Comparison of ENCODE assay signal across 19 cellular contexts in genomic region chr2:224217962-224218347, GRCh38.
DNase-seq lines count a peak whose midpoint lies in the region; ATAC-seq, FAIRE-seq and TF ChIP-seq lines count a peak whose summit lies in the region.
"Had no signal": no experiment of that assay in that cellular context is flagged by ENCODE, and none has a peak within 500 bp of the region (broad histone marks: within the 10 kb centered on the region; RNA-seq: fewer than 3 reads in every experiment).

No MANE protein-coding gene starts in this region.

- no peak overlapping the region for H3K4me3 ChIP-seq in HUES6 (ENCODE audit: low read depth, low read length)
- no peak overlapping the region for H3K4me3 ChIP-seq in bronchial epithelial cell (ENCODE audit: low read depth, low read length)
- H3K4me3 ChIP-seq in hepatocyte = no peak overlapping the region
- H3K4me3 ChIP-seq: BLaER1, SJSA1, suprapubic skin had no signal

- H3K9me3 ChIP-seq in HUES6 (ENCODE audit: control insufficient read depth, insufficient read depth, low read depth, low read length) (peaks cover 5% of the 10 kb centered on the region; the same call in 1 of the 2 replicates), hepatocyte (ENCODE audit: low read depth) (no peaks in the 10 kb centered on the region)
- H3K9me3 ChIP-seq: BLaER1, SJSA1, suprapubic skin had no signal

- H3K36me3 ChIP-seq in HUES6 (ENCODE audit: control insufficient read depth, insufficient read depth, low read length) (no peaks in the 10 kb centered on the region; the same call in 1 of the 2 replicates), bronchial epithelial cell (ENCODE audit: control insufficient read depth, insufficient read depth, low read length) (no peaks in the 10 kb centered on the region), hepatocyte (replicated peaks; ENCODE audit: insufficient read depth, low read depth) (no peaks in the 10 kb centered on the region)
- H3K36me3 ChIP-seq: BLaER1, SJSA1, suprapubic skin had no signal

- TF ChIP-seq CTCF in bronchial epithelial cell (IDR thresholded peaks at IDR 0.05; ENCODE audit: insufficient read depth, low read length, severe bottlenecking) (no peak), hepatocyte (IDR thresholded peaks at IDR 0.05; ENCODE audit: poor library complexity) (no peak)

- 48% methylated on average over 3 of the region's 3 CpGs for WGBS in hepatocyte (ENCODE audit: low lambda C conversion rate, missing lambda C conversion rate)

- ATAC-seq in GM19351 (IDR thresholded peaks at IDR 0.05; ENCODE audit: unreplicated experiment) (no peak), HG02759 (IDR thresholded peaks at IDR 0.05; ENCODE audit: unreplicated experiment) (no peak)

- H3K4me1 ChIP-seq in HUES6 (ENCODE audit: control insufficient read depth, insufficient read depth, low read length) (peaks cover 53% of the 10 kb centered on the region), hepatocyte (ENCODE audit: insufficient read depth) (peaks cover 9% of the 10 kb centered on the region)
- H3K4me1 ChIP-seq: parathyroid adenoma, suprapubic skin had no signal

- H3K9me2 ChIP-seq in hepatocyte (replicated peaks; ENCODE audit: insufficient read depth) = no peaks in the 10 kb centered on the region

- H2AFZ ChIP-seq in hepatocyte = no peak overlapping the region
- H2AFZ ChIP-seq: parathyroid adenoma had no signal

- no peak for FAIRE-seq in bronchial epithelial cell (lab: Jason Lieb, UNC)
- FAIRE-seq: kidney had no signal

- H3K27me3 ChIP-seq in HUES6 (ENCODE audit: control insufficient read depth, insufficient read depth, low read length) (no peaks in the 10 kb centered on the region), bronchial epithelial cell (ENCODE audit: control insufficient read depth, insufficient read depth, low read length) (no peaks in the 10 kb centered on the region), hepatocyte (no peaks in the 10 kb centered on the region)
- H3K27me3 ChIP-seq: BLaER1, SJSA1, suprapubic skin had no signal

- DNase-seq in AG08396 (ENCODE audit: low spot score) = peak; percentile 19
- peak; percentile 36 for DNase-seq in bronchial epithelial cell (ENCODE audit: low read depth)
- DNase-seq in hepatocyte (ENCODE audit: low spot score) = peak; percentile 28
- DNase-seq in activated T-cell treated with anti-CD3 and anti-CD28 coated beads, Interleukin-2, amount 50 U/mL, for 48 hours = no peak
- no peak for DNase-seq in KBM-7
- DNase-seq: activated CD4-positive, alpha-beta T cell treated with anti-CD3 and anti-CD28 coated beads, Interleukin-2, amount 50 U/mL, for 4 hours; anterior cingulate cortex; DMS79 treated with DMSO at 0.1 percent for 48 hours; effector CD8-positive, alpha-beta T cell; glutamatergic neuron; kidney; NCI-H1048 had no signal

- H3K4me2 ChIP-seq in hepatocyte = no peak overlapping the region
- H3K4me2 ChIP-seq: BLaER1 had no signal

- no peak overlapping the region; the same call in 1 of the 2 replicates for H3K27ac ChIP-seq in HUES6 (ENCODE audit: low read depth, low read length)
- H3K27ac ChIP-seq in hepatocyte = peak overlapping the region; percentile 35
- H3K27ac ChIP-seq: BLaER1, parathyroid adenoma, SJSA1, suprapubic skin had no signal

- in situ Hi-C loops in KBM-7 (cut with MboI; ENCODE audit: low pct_unique_long_range_greater_than_20kb, low sequenced_read_pairs) = no loop called here

- no peaks in the 10 kb centered on the region for H3K79me2 ChIP-seq in hepatocyte
- H3K79me2 ChIP-seq: parathyroid adenoma had no signal

- H3K9ac ChIP-seq in HUES6 (ENCODE audit: low read length) = peak overlapping the region; percentile 29
- H3K9ac ChIP-seq: BLaER1, parathyroid adenoma had no signal

- H4K20me1 ChIP-seq in hepatocyte (ENCODE audit: insufficient read depth, poor library complexity, severe bottlenecking) = no peaks in the 10 kb centered on the region
- H4K20me1 ChIP-seq: BLaER1 had no signal

Comparison
In these comparisons a context has a peak if more than half of its experiments do, and no peak if none do; other contexts are left out.
1. DNase-seq: peak in AG08396 (single experiment), bronchial epithelial cell (single experiment) and hepatocyte (single experiment); none in activated T-cell treated with anti-CD3 and anti-CD28 coated beads, Interleukin-2, amount 50 U/mL, for 48 hours (0 of 2) and KBM-7 (single experiment).